14 cellular contexts compared by ENCODE assay signal in the genomic region with DNA sequence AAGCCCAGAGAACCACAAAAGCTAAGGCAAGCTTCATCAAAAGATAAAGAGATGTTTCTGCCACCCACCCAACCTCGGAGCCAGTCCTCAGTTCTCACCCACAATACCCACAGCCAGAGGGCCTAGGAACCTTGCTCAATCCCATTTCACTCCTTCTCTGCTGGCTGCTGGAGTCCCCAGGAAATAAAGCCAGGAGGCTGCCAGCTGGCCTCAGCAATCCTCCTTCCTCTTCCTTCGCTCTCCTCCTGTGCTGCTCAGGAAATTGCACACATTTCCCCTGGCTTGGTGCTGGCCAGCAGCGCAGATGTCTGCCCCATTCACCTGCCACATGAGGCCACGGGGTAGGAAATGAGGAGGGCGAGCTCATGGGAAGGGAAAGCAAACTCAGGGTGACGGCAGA.
DNase-seq lines count a peak whose midpoint lies in the region; ATAC-seq and TF ChIP-seq lines count a peak whose summit lies in the region.
"Had no signal": no experiment of that assay in that cellular context is flagged by ENCODE, and none has a peak within 500 bp of the region (broad histone marks: within the 10 kb centered on the region; RNA-seq: fewer than 3 reads in every experiment).

No MANE protein-coding gene starts in this region.

- H3K4me1 ChIP-seq in cardiac muscle cell (ENCODE audit: low read depth) (no peaks in the 10 kb centered on the region), psoas muscle (no peaks in the 10 kb centered on the region)

- H3K27me3 ChIP-seq in WERI-Rb-1 (ENCODE audit: insufficient read depth, low read depth, severe bottlenecking) (no peaks in the 10 kb centered on the region), cardiac muscle cell (peaks cover 2% of the 10 kb centered on the region), psoas muscle (ENCODE audit: insufficient read depth in 3 of 3, low read length in 2 of 3) (no peaks in the 10 kb centered on the region)

- H3K9me3 ChIP-seq in WERI-Rb-1 (ENCODE audit: severe bottlenecking) (no peaks in the 10 kb centered on the region), cardiac muscle cell (ENCODE audit: low read depth) (no peaks in the 10 kb centered on the region), psoas muscle (no peaks in the 10 kb centered on the region)

- no peaks in the 10 kb centered on the region for H3K36me3 ChIP-seq in WERI-Rb-1
- no peaks in the 10 kb centered on the region for H3K36me3 ChIP-seq in cardiac muscle cell
- H3K36me3 ChIP-seq in psoas muscle (ENCODE audit: insufficient read depth in 1 of 2, low read depth in 1 of 2): no peaks in the 10 kb centered on the region

- no peak overlapping the region for H3K27ac ChIP-seq in WERI-Rb-1
- H3K27ac ChIP-seq in cardiac muscle cell: no peak overlapping the region
- no peak overlapping the region for H3K27ac ChIP-seq in psoas muscle
- H3K27ac ChIP-seq: hepatocyte had no signal

- H3K4me3 ChIP-seq in WERI-Rb-1 (ENCODE audit: low read depth, low read length): no peak overlapping the region
- no peak overlapping the region for H3K4me3 ChIP-seq in cardiac muscle cell
- no peak overlapping the region for H3K4me3 ChIP-seq in psoas muscle
- H3K4me3 ChIP-seq: hepatocyte had no signal

- no peak for TF ChIP-seq CTCF in WERI-Rb-1 (IDR thresholded peaks at IDR 0.05; ENCODE audit: low read depth, low read length)
- peak; percentile 18 for TF ChIP-seq CTCF in cardiac muscle cell (IDR thresholded peaks at IDR 0.05; ENCODE audit: low read depth, low read length)
- no peak for TF ChIP-seq CTCF in psoas muscle (IDR thresholded peaks at IDR 0.05)

- ATAC-seq in psoas muscle: peak in 2 of 4 donors; percentile 27 to 43
- ATAC-seq in HG03342 (IDR thresholded peaks at IDR 0.05; ENCODE audit: unreplicated experiment): no peak
- ATAC-seq: T-helper 17 cell had no signal

- intact Hi-C loops in psoas muscle (cut with DNase I): no loop called here

- 63 to 68% (median 67%) methylated on average over 6 of the region's 6 CpGs for WGBS in psoas muscle, 3 donors

- peak; percentile 14 to 73 for DNase-seq in NCI-H524 (lab: John Stamatoyannopoulos, UW)
- DNase-seq in WERI-Rb-1: peak; percentile 21
- DNase-seq in cardiac muscle cell (ENCODE audit: low read depth in 1 of 2, low spot score in 1 of 2): peak in 1 of 2 donors; percentile 81
- peak; percentile 31 to 72 for DNase-seq in psoas muscle
- DNase-seq in SW480 (ENCODE audit: low spot score): no peak
- no peak for DNase-seq in activated CD4-positive, alpha-beta T cell treated with anti-CD3 and anti-CD28 coated beads, Interleukin-2, amount 50 U/mL, for 1 hour
- DNase-seq in NCI-H1694 treated with DMSO at 0.1 percent for 48 hours (lab: John Stamatoyannopoulos, UW): no peak
- DNase-seq: activated CD4-positive, alpha-beta T cell treated with anti-CD3 and anti-CD28 coated beads, Interleukin-2, amount 50 U/mL, for 4 hours; KG1; NCI-H1930; stimulated activated CD4-positive, alpha-beta T cell treated with anti-CD3 and anti-CD28 coated beads, Interleukin-12 subunit alpha, Interleukin-12 subunit beta, amount 100 ng/mL, for 4 hours; T-helper 17 cell had no signal

Comparison
In these comparisons a context has a peak if more than half of its experiments do, and no peak if none do; other contexts are left out.
1. DNase-seq: peak in NCI-H524 (2 of 2), WERI-Rb-1 (single experiment) and psoas muscle (2 of 2); none in SW480 (single experiment), activated CD4-positive, alpha-beta T cell treated with anti-CD3 and anti-CD28 coated beads, Interleukin-2, amount 50 U/mL, for 1 hour (single experiment) and NCI-H1694 treated with DMSO at 0.1 percent for 48 hours (single experiment).